In genomic region chr12:14810953-14811483, GRCh38 we compare ENCODE assay signal across 8 cellular contexts. TPM values are rescaled to one million over a fixed set of nuclear protein-coding genes. Genes with fewer than 3 reads are reported as not detected.
DNase-seq lines count a peak whose midpoint lies in the region; ATAC-seq and TF ChIP-seq lines count a peak whose summit lies in the region.

No MANE protein-coding gene starts in this region.

- TF ChIP-seq POLR2A in adrenal gland (IDR thresholded peaks at IDR 0.05): no peak

- 95 to 97% (median 96%) methylated on average over 1 of the region's 1 CpG for WGBS in adrenal gland, 4 donors

- no peaks in the 10 kb centered on the region for H3K9me3 ChIP-seq in adrenal gland (replicated peaks in 1 of 3)

- peak; percentile 17 to 48 (median 42) for TF ChIP-seq CTCF in adrenal gland (IDR thresholded peaks at IDR 0.05)

- no peak overlapping the region for H3K4me3 ChIP-seq in adrenal gland

- no peaks in the 10 kb centered on the region for H3K27me3 ChIP-seq in adrenal gland

- no peak for ATAC-seq in HG02870 (IDR thresholded peaks at IDR 0.05; ENCODE audit: unreplicated experiment)
- no peak for ATAC-seq in HG03095 (IDR thresholded peaks at IDR 0.05; ENCODE audit: unreplicated experiment)

- H3K27ac ChIP-seq in adrenal gland: no peak overlapping the region

- intact Hi-C loops in adrenal gland (cut with DNase I): no loop called here

- no peaks in the 10 kb centered on the region for H3K36me3 ChIP-seq in adrenal gland (replicated peaks in 1 of 2)

- peak; percentile 65 for DNase-seq in DMS53 treated with DMSO at 0.1 percent for 48 hours (lab: John Stamatoyannopoulos, UW; ENCODE audit: unreplicated experiment)
- DNase-seq in HT-29 (ENCODE audit: low spot score): peak; percentile 57
- DNase-seq in adrenal gland: peak; percentile 26 to 60 (median 46)
- peak; percentile 62 to 72 for DNase-seq in lung microvascular endothelial cell (ENCODE audit: low read depth in 2 of 2)
- DNase-seq in NCI-H524 treated with DMSO at 0.1 percent for 48 hours (lab: John Stamatoyannopoulos, UW): no peak
- DNase-seq in DMS114 treated with DMSO at 0.1 percent for 48 hours (lab: John Stamatoyannopoulos, UW; ENCODE audit: unreplicated experiment): no peak

- no peaks in the 10 kb centered on the region for H3K4me1 ChIP-seq in adrenal gland (replicated peaks in 1 of 2)

RNA-seq across cellular contexts. Expression of gene SMCO3, which starts 3.0 kb away (rescaled TPM):
- not detected in 2 replicates for total RNA-seq in HT-29 (2014; rRNA removed; shearing (Covaris generic))
- total RNA-seq in adrenal gland (under 1 TPM in 6 of 8 donors, not detected in 2; 0.21 to 0.41 (median 0.28) TPM), lung microvascular endothelial cell (1.3 and 2.2 TPM in 2 replicates)
- polyA plus RNA-seq in adrenal gland: under 1 TPM in 2 of 3 donors, not detected in 1; 0.20 to 0.24 TPM

RNA-seq across cellular contexts. Expression of gene C12orf60, which starts 7.5 kb away (rescaled TPM):
- 0.89 and 0.99 TPM in 2 replicates for total RNA-seq in HT-29 (2014; rRNA removed; shearing (Covaris generic))
- total RNA-seq in adrenal gland (1 to 10 TPM; 2.6 to 9.3 (median 4.5) TPM), lung microvascular endothelial cell (0.65 and 1.2 TPM in 2 replicates)
- polyA plus RNA-seq in adrenal gland: 10 to 100 TPM in 1 of 3 donors, 1 to 10 TPM in 2; 3.1 to 12.5 (median 4.8) TPM

RNA-seq across cellular contexts. Expression of gene WBP11, which starts 7.7 kb away (rescaled TPM):
- total RNA-seq in HT-29 (2014; rRNA removed; shearing (Covaris generic)): 18.0 and 28.8 TPM in 2 replicates
- total RNA-seq in adrenal gland: 100 to 1,000 TPM in 1 of 8 donors, 10 to 100 TPM in 7; 11.5 to 103 (median 43.3) TPM
- polyA plus RNA-seq in adrenal gland: 100 to 1,000 TPM in 1 of 3 donors, 10 to 100 TPM in 2; 16.6 to 112 (median 20.2) TPM
- total RNA-seq in lung microvascular endothelial cell: 11.5 and 15.9 TPM in 2 replicates

RNA-seq across cellular contexts. Expression of gene ART4, which starts 32.3 kb away (rescaled TPM):
- total RNA-seq in HT-29 (2014; rRNA removed; shearing (Covaris generic)): not detected in 2 replicates
- total RNA-seq in adrenal gland (10 to 100 TPM in 1 of 8 donors, 1 to 10 TPM in 6, under 1 TPM in 1; 0.66 to 15.2 (median 5.1) TPM), lung microvascular endothelial cell (62.5 and 121 TPM in 2 replicates)
- polyA plus RNA-seq in adrenal gland: 1 to 10 TPM in 1 of 3 donors, under 1 TPM in 2; 0.51 to 5.9 (median 0.88) TPM

Comparison
In these comparisons a context has a peak if more than half of its experiments do, and no peak if none do; other contexts are left out.
1. DNase-seq: peak in DMS53 treated with DMSO at 0.1 percent for 48 hours (single experiment), HT-29 (single experiment), adrenal gland (7 of 7) and lung microvascular endothelial cell (2 of 2); none in NCI-H524 treated with DMSO at 0.1 percent for 48 hours (single experiment) and DMS114 treated with DMSO at 0.1 percent for 48 hours (single experiment).